In genomic region chr2:28637648-28638047, GRCh38 we compare ENCODE assay signal across 1 cellular context.
TF ChIP-seq lines count a peak whose summit lies in the region.

No MANE protein-coding gene starts in this region.

TF ChIP-seq in IMR-90, 13 proteins besides CTCF, POLR2A, EP300 and RAD21 (continued from another document):
- TF ChIP-seq CHD1 (IDR thresholded peaks at IDR 0.05; ENCODE audit: low read depth, low read length) (no peak), MAFK (IDR thresholded peaks at IDR 0.05; ENCODE audit: low read depth, low read length) (no peak)
TF ChIP-seq in IMR-90: peak in this region for 0.
